ENCODE assay signal across 9 cellular contexts in the genomic region with DNA sequence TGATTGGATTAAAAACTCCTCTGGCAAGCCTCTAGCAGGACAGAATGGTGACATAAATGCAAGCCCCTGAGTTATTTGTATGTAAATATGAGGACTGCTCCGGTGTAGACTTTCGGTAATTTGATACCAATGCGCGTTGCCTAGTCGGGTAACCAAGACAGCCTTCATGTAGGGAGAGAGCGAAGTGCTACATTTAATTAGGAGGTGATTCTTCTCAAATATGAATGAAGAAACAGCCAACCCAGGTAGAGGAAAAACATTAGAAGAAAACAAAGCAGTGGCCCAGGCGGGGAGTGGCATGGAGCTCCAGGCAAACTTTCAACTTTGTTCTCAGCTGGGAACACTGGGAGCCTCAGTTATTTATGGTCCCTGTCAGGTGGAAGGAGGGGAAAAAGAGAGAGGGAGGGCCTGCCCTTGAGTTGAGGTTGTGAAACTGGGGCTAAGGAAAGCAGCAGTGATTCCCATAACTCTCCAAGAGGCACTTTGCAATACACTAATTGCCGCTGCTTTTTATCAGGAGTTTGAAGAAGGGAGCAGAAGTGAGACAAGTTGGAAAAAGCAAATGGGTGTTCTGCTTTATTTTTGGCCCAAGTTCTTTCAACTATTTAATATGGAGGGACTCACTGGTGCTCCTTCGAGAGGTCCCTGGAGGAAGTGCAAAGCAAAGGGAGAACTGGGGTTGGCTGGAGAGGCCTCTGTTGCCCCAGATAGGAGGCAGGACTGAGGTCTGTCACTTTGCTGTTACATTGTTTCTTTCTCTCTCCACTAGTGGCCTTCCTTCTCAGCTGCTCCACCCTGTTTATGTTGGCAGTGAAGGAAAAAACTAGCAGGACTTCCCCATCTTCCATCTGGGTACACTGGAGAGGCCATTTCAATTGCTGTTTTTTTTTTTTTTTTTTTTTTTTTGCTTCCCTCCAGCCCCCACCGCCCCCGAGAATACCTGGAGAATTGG.
DNase-seq lines count a peak whose midpoint lies in the region; ATAC-seq and TF ChIP-seq lines count a peak whose summit lies in the region.
"Had no signal": no experiment of that assay in that cellular context is flagged by ENCODE, and none has a peak within 500 bp of the region (broad histone marks: within the 10 kb centered on the region; RNA-seq: fewer than 3 reads in every experiment).

No MANE protein-coding gene starts in this region.

- TF ChIP-seq CTCF in fibroblast of villous mesenchyme (IDR thresholded peaks at IDR 0.05; ENCODE audit: insufficient read depth, low read depth, low read length) (no peak), progenitor cell of endocrine pancreas (IDR thresholded peaks at IDR 0.05; ENCODE audit: unreplicated experiment) (no peak)

- peaks cover 19% of the 10 kb centered on the region for H3K4me1 Mint-ChIP-seq in progenitor cell of endocrine pancreas (ENCODE audit: low read depth)

- no peak for ATAC-seq in GM21737 (IDR thresholded peaks at IDR 0.05; ENCODE audit: unreplicated experiment)
- no peak for ATAC-seq in activated CD4-positive, CD25-positive, alpha-beta regulatory T cell treated with anti-CD3 and anti-CD28 coated beads, Interleukin-2, amount 50 U/mL, for 24 hours

- intact Hi-C loops in posterior cingulate gyrus (cut with DNase I), result no loop called here

- peaks cover 1% of the 10 kb centered on the region for H3K36me3 Mint-ChIP-seq in progenitor cell of endocrine pancreas (ENCODE audit: insufficient read depth)

- peak overlapping the region; percentile 31 for H3K4me3 ChIP-seq in fibroblast of villous mesenchyme (ENCODE audit: low read depth, low read length)

- no peak overlapping the region for H3K4me3 Mint-ChIP-seq in progenitor cell of endocrine pancreas (ENCODE audit: low read depth)

- DNase-seq in ELF-1 (ENCODE audit: low read depth, low spot score), result peak; percentile 89
- DNase-seq in NCI-H526 (lab: John Stamatoyannopoulos, UW), result peak; percentile 81 to 88
- peak; percentile 79 for DNase-seq in fibroblast of villous mesenchyme (ENCODE audit: low read depth)
- DNase-seq in progenitor cell of endocrine pancreas (ENCODE audit: low spot score, unreplicated experiment), result peak; percentile 12
- DNase-seq in posterior cingulate gyrus, result no peak
- DNase-seq in pons (ENCODE audit: low spot score), result no peak
- DNase-seq: activated CD4-positive, alpha-beta T cell treated with anti-CD3 and anti-CD28 coated beads, Interleukin-2, amount 50 U/mL, for 1 hour had no signal

- H3K27ac Mint-ChIP-seq in progenitor cell of endocrine pancreas, result no peak overlapping the region

- no peaks in the 10 kb centered on the region for H3K9me3 Mint-ChIP-seq in progenitor cell of endocrine pancreas (ENCODE audit: low read depth)

- H3K27me3 Mint-ChIP-seq in progenitor cell of endocrine pancreas, result no peaks in the 10 kb centered on the region

Comparison
In these comparisons a context has a peak if more than half of its experiments do, and no peak if none do; other contexts are left out.
1. DNase-seq: peak in ELF-1 (single experiment), NCI-H526 (2 of 2), fibroblast of villous mesenchyme (single experiment) and progenitor cell of endocrine pancreas (single experiment); none in posterior cingulate gyrus (0 of 10) and pons (single experiment).